ENCODE assay signal across 7 cellular contexts in the genomic region with DNA sequence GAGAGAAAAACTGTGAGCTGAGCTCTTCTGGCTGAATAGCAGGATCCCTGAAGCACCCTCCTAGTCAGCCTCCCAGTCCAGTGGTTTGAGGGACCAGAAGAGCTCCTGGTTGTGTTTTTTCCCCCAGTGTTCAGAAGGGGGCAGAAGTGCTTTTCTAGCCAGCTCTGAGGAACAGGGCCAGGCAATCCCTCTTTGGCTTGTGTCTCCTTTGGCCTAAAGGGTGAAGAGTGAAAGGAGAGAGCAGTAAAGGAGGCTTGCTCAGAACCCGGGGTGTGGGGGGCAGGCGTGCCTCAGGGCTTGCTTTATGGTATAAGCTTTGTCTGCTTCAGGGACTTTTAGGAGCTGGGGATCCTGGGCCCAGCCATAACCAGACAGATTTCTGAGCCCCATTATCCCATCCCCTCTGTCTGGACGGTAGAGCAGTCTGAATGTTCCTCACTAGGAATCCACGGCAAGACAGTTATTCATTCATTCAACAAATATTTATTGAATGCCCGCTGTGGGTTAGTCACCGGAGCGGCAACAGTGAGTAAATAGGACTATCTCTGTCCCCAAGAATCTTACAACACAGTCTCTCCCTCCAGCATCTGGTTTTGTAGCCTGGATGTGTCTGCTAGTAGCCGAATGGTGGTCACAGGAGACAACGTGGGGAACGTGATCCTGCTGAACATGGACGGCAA. TPM values are rescaled to one million over a fixed set of nuclear protein-coding genes. Genes with fewer than 3 reads are reported as not detected.
A peak's percentile ranks its signal among the peaks of the same experiment; 100 is the strongest.
DNase-seq lines count a peak whose midpoint lies in the region; ATAC-seq and TF ChIP-seq lines count a peak whose summit lies in the region.
"Had no signal": no experiment of that assay in that cellular context is flagged by ENCODE, and none has a peak within 500 bp of the region (broad histone marks: within the 10 kb centered on the region; RNA-seq: fewer than 3 reads in every experiment).

No MANE protein-coding gene starts in this region.

- H3K27me3 ChIP-seq in CD8-positive, alpha-beta T cell (ENCODE audit: insufficient read depth, low read length): no peaks in the 10 kb centered on the region
- H3K27me3 ChIP-seq in transverse colon: no peaks in the 10 kb centered on the region

- peaks cover 19% of the 10 kb centered on the region for H3K4me1 Mint-ChIP-seq in CD8-positive, alpha-beta T cell (ENCODE audit: low read depth)

- CTCF ChIA-PET in CD8-positive, alpha-beta T cell (lab: Charles Lee): interaction anchor here (0.7 to 2.9 kb wide), 7 partner anchors 13 to 222 kb away, joined by 3 to 11 read pairs (median 3); partner anchors contain the start of gene ACP2

- ATAC-seq in CD8-positive, alpha-beta T cell: peak; percentile 10

- H3K9me3 ChIP-seq in CD8-positive, alpha-beta T cell (ENCODE audit: low read length): no peaks in the 10 kb centered on the region
- H3K9me3 ChIP-seq in transverse colon: no peaks in the 10 kb centered on the region

- POLR2A ChIA-PET in CD8-positive, alpha-beta T cell (lab: Charles Lee): interaction anchor here (0.7 to 1.4 kb wide), 3 partner anchors 14 to 37 kb away, joined by 3 to 7 read pairs (median 7); partner anchors contain the start of genes ACP2 and DDB2

- TF ChIP-seq POLR2A in erythroblast (IDR thresholded peaks at IDR 0.05; ENCODE audit: low read length) (peak; percentile 9), transverse colon (IDR thresholded peaks at IDR 0.05) (no peak)

- TF ChIP-seq CTCF in CD8-positive, alpha-beta T cell (IDR thresholded peaks at IDR 0.05): no peak
- TF ChIP-seq CTCF in transverse colon (IDR thresholded peaks at IDR 0.05): peak in 2 of 5 experiments; percentile 18

- H3K27me3 Mint-ChIP-seq in CD8-positive, alpha-beta T cell (ENCODE audit: low read depth): no peaks in the 10 kb centered on the region

- DNase-seq in CD8-positive, alpha-beta T cell: peak in 2 of 7 experiments; percentile 27 to 28
- DNase-seq in NCI-H69 (lab: John Stamatoyannopoulos, UW): peak; percentile 82
- peak; percentile 26 to 29 for DNase-seq in erythroblast (lab: John Stamatoyannopoulos, UW)
- DNase-seq in transverse colon: peak; percentile 24
- DNase-seq in cerebellar nuclear complex (lab: John Stamatoyannopoulos, UW): no peak
- DNase-seq in stimulated activated naive CD4-positive, alpha-beta T cell treated with Interleukin-2 at 50 U/mL for 16 hours (lab: John Stamatoyannopoulos, UW): no peak

- in situ Hi-C loops in transverse colon (cut with MboI; ENCODE audit: low pct_ligation_motif_present in 1 of 4, low pct_unique_long_range_greater_than_20kb in 1 of 4, low sequenced_read_pairs in 3 of 4): no loop called here

- peak overlapping the region; percentile 50 for H3K4me3 ChIP-seq in CD8-positive, alpha-beta T cell (ENCODE audit: low read depth, low read length)
- no peak overlapping the region for H3K4me3 ChIP-seq in transverse colon
- H3K4me3 ChIP-seq: skin epidermis had no signal

- peaks cover 24% of the 10 kb centered on the region for H3K4me1 ChIP-seq in CD8-positive, alpha-beta T cell (ENCODE audit: insufficient read depth, low read length)
- H3K4me1 ChIP-seq in transverse colon: peaks cover 0 to 7% (median 3%) of the 10 kb centered on the region in 4 donors

- peaks cover 5% of the 10 kb centered on the region for H3K36me3 ChIP-seq in CD8-positive, alpha-beta T cell (ENCODE audit: insufficient read depth, low read length)
- H3K36me3 ChIP-seq in transverse colon: peaks cover 0 to 2% (median 0%) of the 10 kb centered on the region in 4 donors

- peak overlapping the region; percentile 94 for H3K27ac Mint-ChIP-seq in CD8-positive, alpha-beta T cell

- H3K27ac ChIP-seq in CD8-positive, alpha-beta T cell (ENCODE audit: low read depth, low read length): peak overlapping the region; percentile 72
- H3K27ac ChIP-seq in transverse colon: peak overlapping the region; percentile 22 to 38 (median 32)

- H3K36me3 Mint-ChIP-seq in CD8-positive, alpha-beta T cell: peaks cover 35% of the 10 kb centered on the region

- H3K4me3 Mint-ChIP-seq in CD8-positive, alpha-beta T cell: peak overlapping the region; percentile 74

- TF ChIP-seq EP300 in transverse colon (IDR thresholded peaks at IDR 0.05; ENCODE audit: low read depth): no peak

- WGBS in transverse colon (ENCODE audit: low coverage in 1 of 2), 2 donors: 50% methylated on average over 11 of the region's 11 CpGs; no CpG with 5 or more reads in 1 of the 2 donors

- intact Hi-C loops in CD8-positive, alpha-beta T cell (cut with DNase I, micrococcal nuclease): loop anchor here in 1 of 2 experiments (5.0 kb wide), 1 partner anchor 38 kb away; the partner anchor contains the start of gene MADD
- intact Hi-C loops in transverse colon (cut with DNase I; ENCODE audit: low total_unique reads): loop anchor here (10.0 kb wide), 1 partner anchor 59 kb away; the partner anchor contains the start of gene ARFGAP2

- H3K9me3 Mint-ChIP-seq in CD8-positive, alpha-beta T cell: no peaks in the 10 kb centered on the region

RNA-seq across cellular contexts. Expression of gene ACP2, which starts 14.5 kb away (rescaled TPM):
- total RNA-seq in CD8-positive, alpha-beta T cell: 10 to 100 TPM; 18.3 to 22.6 TPM
- total RNA-seq in transverse colon: 100 to 1,000 TPM in 1 of 4 donors, 10 to 100 TPM in 3; 66.3 to 120 (median 88.9) TPM

RNA-seq across cellular contexts. Expression of gene DDB2, which starts 19.4 kb away (rescaled TPM):
- total RNA-seq in CD8-positive, alpha-beta T cell: 10 to 100 TPM; 39.0 to 43.0 TPM
- total RNA-seq in transverse colon: 10 to 100 TPM in 3 of 4 donors, 1 to 10 TPM in 1; 8.6 to 45.4 (median 28.6) TPM

RNA-seq across cellular contexts. Expression of gene NR1H3, which starts 23.7 kb away (rescaled TPM):
- total RNA-seq in CD8-positive, alpha-beta T cell: 1 to 10 TPM; 1.3 to 1.5 TPM
- 100 to 1,000 TPM in 3 of 4 donors, 10 to 100 TPM in 1; 28.7 to 124 (median 113) TPM for total RNA-seq in transverse colon

RNA-seq across cellular contexts. Expression of gene MADD, which starts 35.8 kb away (rescaled TPM):
- total RNA-seq in CD8-positive, alpha-beta T cell: 100 to 1,000 TPM; 191 to 196 TPM
- 100 to 1,000 TPM in 1 of 4 donors, 10 to 100 TPM in 3; 64.3 to 285 (median 71.8) TPM for total RNA-seq in transverse colon

RNA-seq across cellular contexts. Expression of gene PACSIN3, which starts 47.9 kb away (rescaled TPM):
- not detected for total RNA-seq in CD8-positive, alpha-beta T cell
- 10 to 100 TPM in 2 of 4 donors, 1 to 10 TPM in 2; 1.2 to 13.9 (median 9.8) TPM for total RNA-seq in transverse colon

Comparison
In these comparisons a context has a peak if more than half of its experiments do, and no peak if none do; other contexts are left out.
1. DNase-seq: peak in NCI-H69 (single experiment), erythroblast (2 of 2) and transverse colon (single experiment); none in cerebellar nuclear complex (0 of 2) and stimulated activated naive CD4-positive, alpha-beta T cell treated with Interleukin-2 at 50 U/mL for 16 hours (single experiment).
2. RNA of gene NR1H3, which starts 23.7 kb away (total RNA-seq): 28.7 to 124 TPM in transverse colon; 1.3 to 1.5 TPM in CD8-positive, alpha-beta T cell; every median in the first group is over 10 times any median in the second.